Comparison of ENCODE assay signal across 22 cellular contexts in the genomic region with DNA sequence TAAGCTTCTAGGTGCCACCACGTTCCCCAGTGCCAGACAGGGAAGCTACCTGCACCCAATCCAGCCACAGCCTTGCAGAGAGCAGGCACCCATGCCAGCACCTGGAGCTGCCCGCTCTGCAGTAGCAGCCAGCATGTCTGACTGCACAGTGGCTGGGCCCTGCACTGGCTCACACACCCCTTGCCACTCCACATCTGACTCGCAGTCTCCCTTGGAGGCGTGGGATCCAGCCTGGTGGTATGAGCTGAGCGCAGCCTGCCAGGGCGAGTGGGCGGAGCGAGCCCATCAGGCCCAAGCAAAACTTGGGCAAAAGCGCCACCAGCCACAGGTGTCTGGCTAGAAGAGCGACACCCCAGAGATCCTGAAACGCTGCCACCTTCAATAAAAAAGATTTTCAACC. TPM values are rescaled to one million over a fixed set of nuclear protein-coding genes. Genes with fewer than 3 reads are reported as not detected.
"Had no signal": no experiment of that assay in that cellular context is flagged by ENCODE, and none has a peak within 500 bp of the region (broad histone marks: within the 10 kb centered on the region; RNA-seq: fewer than 3 reads in every experiment).

No MANE protein-coding gene starts in this region.

- H3K4me1 ChIP-seq: SJSA1 had no signal

- H3K36me3 Mint-ChIP-seq: IgD-negative memory B cell had no signal

- H3K27me3 ChIP-seq: SJSA1 had no signal

- H3K27ac ChIP-seq: HL-60, KMS-11, SJSA1, SK-N-MC had no signal

- H3K36me3 ChIP-seq: SJSA1 had no signal

- H3K4me2 ChIP-seq: KMS-11 had no signal

- H3K27ac Mint-ChIP-seq: IgD-negative memory B cell had no signal

- H3K9me3 ChIP-seq: SJSA1 had no signal

- H3K4me3 Mint-ChIP-seq: IgD-negative memory B cell had no signal

- H3K4me1 Mint-ChIP-seq: IgD-negative memory B cell had no signal

- H3K27me3 Mint-ChIP-seq: IgD-negative memory B cell had no signal

- H3K9ac ChIP-seq: KMS-11 had no signal

- H3K4me3 ChIP-seq: K562, SJSA1, SK-N-MC had no signal

- DNase-seq: Kasumi-1, MM.1S, NCI-H1092 treated with DMSO at 0.1 percent for 48 hours, NCI-H1436, NCI-H187, NCI-H2029, NCI-H2081 treated with DMSO at 0.1 percent for 48 hours, NCI-H2171 treated with DMSO at 0.1 percent for 48 hours, NCI-H345, NCI-H446 treated with DMSO at 0.1 percent for 48 hours, NCI-H510A treated with DMSO at 0.1 percent for 48 hours, NCI-H526 treated with DMSO at 0.1 percent for 48 hours, NCI-H774, Right ventricle myocardium superior, RPMI8226, SIG-M5 had no signal

- ATAC-seq: K562 had no signal

RNA-seq across cellular contexts. Expression of a gene that starts 30.1 kb away (rescaled TPM):
- polyA plus RNA-seq: IgD-negative memory B cell, K562 had no signal
